In the genomic region with DNA sequence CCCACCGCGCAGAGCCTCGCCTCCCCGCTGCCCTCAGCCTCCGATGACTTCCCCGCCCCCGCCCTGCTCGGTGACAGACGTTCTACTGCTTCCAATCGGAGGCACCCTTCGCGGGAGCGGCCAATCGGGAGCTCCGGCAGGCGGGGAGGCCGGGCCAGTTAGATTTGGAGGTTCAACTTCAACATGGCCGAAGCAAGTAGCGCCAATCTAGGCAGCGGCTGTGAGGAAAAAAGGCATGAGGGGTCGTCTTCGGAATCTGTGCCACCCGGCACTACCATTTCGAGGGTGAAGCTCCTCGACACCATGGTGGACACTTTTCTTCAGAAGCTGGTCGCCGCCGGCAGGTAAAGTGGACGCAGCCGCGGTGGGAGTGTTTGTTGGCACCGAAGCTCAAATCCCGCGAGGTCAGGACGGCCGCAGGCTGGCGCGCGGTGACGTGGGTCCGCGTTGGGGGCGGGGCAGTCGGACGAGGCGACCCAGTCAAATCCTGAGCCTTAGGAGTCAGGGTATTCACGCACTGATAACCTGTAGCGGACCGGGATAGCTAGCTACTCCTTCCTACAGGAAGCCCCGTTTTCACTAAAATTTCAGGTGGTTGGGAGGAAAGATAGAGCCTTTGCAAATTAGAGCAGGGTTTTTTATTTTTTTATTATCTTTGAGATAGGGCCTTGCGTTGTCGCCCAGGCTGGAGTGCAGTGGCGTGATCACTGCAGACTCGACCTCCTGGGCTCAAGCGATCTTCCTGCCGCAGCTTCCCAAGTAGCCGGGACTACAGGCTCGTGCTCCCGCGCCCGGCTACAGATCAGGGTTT, we compare ENCODE assay signal across 1 cellular context.
A peak's percentile ranks its signal among the peaks of the same experiment; 100 is the strongest.
TF ChIP-seq lines count a peak whose summit lies in the region.

A gene with protein sequence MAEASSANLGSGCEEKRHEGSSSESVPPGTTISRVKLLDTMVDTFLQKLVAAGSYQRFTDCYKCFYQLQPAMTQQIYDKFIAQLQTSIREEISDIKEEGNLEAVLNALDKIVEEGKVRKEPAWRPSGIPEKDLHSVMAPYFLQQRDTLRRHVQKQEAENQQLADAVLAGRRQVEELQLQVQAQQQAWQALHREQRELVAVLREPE (plus strand): TSS at position 175 of the 811 bp plus-strand sequence. CDS start 9 bp downstream, at position 184.

TF ChIP-seq in HepG2, 621 proteins besides CTCF, POLR2A, EP300 and RAD21 (continued from another document and continues in another):
- TF ChIP-seq, protein P1, sequence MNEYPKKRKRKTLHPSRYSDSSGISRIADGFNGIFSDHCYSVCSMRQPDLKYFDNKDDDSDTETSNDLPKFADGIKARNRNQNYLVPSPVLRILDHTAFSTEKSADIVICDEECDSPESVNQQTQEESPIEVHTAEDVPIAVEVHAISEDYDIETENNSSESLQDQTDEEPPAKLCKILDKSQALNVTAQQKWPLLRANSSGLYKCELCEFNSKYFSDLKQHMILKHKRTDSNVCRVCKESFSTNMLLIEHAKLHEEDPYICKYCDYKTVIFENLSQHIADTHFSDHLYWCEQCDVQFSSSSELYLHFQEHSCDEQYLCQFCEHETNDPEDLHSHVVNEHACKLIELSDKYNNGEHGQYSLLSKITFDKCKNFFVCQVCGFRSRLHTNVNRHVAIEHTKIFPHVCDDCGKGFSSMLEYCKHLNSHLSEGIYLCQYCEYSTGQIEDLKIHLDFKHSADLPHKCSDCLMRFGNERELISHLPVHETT (CRISPR knock-in tag; conservative IDR thresholded peaks at IDR 0.05), result no peak; the same call in 1 of the 2 replicates
- TF ChIP-seq SYNCRIP (IDR thresholded peaks at IDR 0.05; ENCODE audit: insufficient read depth, low read depth, low read length) (no peak), FLYWCH1 (CRISPR knock-in tag; IDR thresholded peaks at IDR 0.05) (no peak), IRF2 (CRISPR knock-in tag; IDR thresholded peaks at IDR 0.05) (peak; percentile 49; the same call in 1 of the 2 replicates), ZNF629 (CRISPR knock-in tag; conservative IDR thresholded peaks at IDR 0.05) (no peak), ARNTL (CRISPR knock-in tag; IDR thresholded peaks at IDR 0.05) (peak; percentile 21; the same call in 1 of the 2 replicates), NR2F6 (IDR thresholded peaks at IDR 0.05) (0 out of 2 replicates have a peak, but pooled peaks have one; percentile 32), NR2F6 (CRISPR knock-in tag; IDR thresholded peaks at IDR 0.05) (peak; percentile 28; the same call in 1 of the 2 replicates), FOXP1 (IDR thresholded peaks at IDR 0.05) (no peak), FOXP1 (CRISPR knock-in tag; IDR thresholded peaks at IDR 0.05) (no peak), ZNF781 (CRISPR knock-in tag; IDR thresholded peaks at IDR 0.05; ENCODE audit: borderline replicate concordance, not compliant biosample characterization) (peak; percentile 73), TCF12 (IDR thresholded peaks at IDR 0.05) (no peak), TCF12 (CRISPR knock-in tag; IDR thresholded peaks at IDR 0.05) (no peak), ASH2L (IDR thresholded peaks at IDR 0.05; ENCODE audit: insufficient read length, low read depth, low read length) (peak; percentile 88), MBD4 (IDR thresholded peaks at IDR 0.05; ENCODE audit: borderline replicate concordance, low read length) (no peak), ZNF772 (CRISPR knock-in tag; IDR thresholded peaks at IDR 0.05) (peak; percentile 49; the same call in 1 of the 2 replicates), ZNF556 (CRISPR knock-in tag; IDR thresholded peaks at IDR 0.05; ENCODE audit: borderline replicate concordance) (no peak), FOSL2 (CRISPR knock-in tag; IDR thresholded peaks at IDR 0.05) (peak; percentile 16; the same call in 1 of the 2 replicates), ZNF432 (CRISPR knock-in tag; IDR thresholded peaks at IDR 0.05; ENCODE audit: borderline replicate concordance) (no peak), ZC3H4 (CRISPR knock-in tag; IDR thresholded peaks at IDR 0.05; ENCODE audit: borderline replicate concordance) (no peak; the same call in 1 of the 2 replicates), ZNF260 (CRISPR knock-in tag; IDR thresholded peaks at IDR 0.05; ENCODE audit: borderline replicate concordance, low read depth) (no peak), ZNF510 (CRISPR knock-in tag; IDR thresholded peaks at IDR 0.05; ENCODE audit: low read depth) (peak; percentile 61), ZMYM4 (CRISPR knock-in tag; IDR thresholded peaks at IDR 0.05) (peak; percentile 84; the same call in 1 of the 2 replicates), NR1H2 (CRISPR knock-in tag; IDR thresholded peaks at IDR 0.05; ENCODE audit: borderline replicate concordance, low read depth) (no peak), IKZF1 (IDR thresholded peaks at IDR 0.05) (no peak), CHD2 (IDR thresholded peaks at IDR 0.05; ENCODE audit: low read depth, low read length) (peak; percentile 94), RBM22 (optimal IDR thresholded peaks at IDR 0.05; ENCODE audit: low read length) (peak; percentile 93), ZNF501 (CRISPR knock-in tag; IDR thresholded peaks at IDR 0.05) (peak; percentile 98)
- TF ChIP-seq, protein P2, sequence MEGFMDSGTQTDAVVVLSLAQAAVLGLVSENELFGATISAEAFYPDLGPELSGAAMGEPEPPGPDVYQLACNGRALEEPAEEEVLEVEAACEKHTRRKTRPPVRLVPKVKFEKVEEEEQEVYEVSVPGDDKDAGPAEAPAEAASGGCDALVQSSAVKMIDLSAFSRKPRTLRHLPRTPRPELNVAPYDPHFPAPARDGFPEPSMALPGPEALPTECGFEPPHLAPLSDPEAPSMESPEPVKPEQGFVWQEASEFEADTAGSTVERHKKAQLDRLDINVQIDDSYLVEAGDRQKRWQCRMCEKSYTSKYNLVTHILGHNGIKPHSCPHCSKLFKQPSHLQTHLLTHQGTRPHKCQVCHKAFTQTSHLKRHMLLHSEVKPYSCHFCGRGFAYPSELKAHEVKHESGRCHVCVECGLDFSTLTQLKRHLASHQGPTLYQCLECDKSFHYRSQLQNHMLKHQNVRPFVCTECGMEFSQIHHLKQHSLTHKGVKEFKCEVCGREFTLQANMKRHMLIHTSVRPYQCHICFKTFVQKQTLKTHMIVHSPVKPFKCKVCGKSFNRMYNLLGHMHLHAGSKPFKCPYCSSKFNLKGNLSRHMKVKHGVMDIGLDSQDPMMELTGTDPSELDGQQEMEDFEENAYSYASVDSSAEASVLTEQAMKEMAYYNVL (CRISPR knock-in tag; IDR thresholded peaks at IDR 0.05; ENCODE audit: borderline replicate concordance), result no peak
- TF ChIP-seq, protein P3, sequence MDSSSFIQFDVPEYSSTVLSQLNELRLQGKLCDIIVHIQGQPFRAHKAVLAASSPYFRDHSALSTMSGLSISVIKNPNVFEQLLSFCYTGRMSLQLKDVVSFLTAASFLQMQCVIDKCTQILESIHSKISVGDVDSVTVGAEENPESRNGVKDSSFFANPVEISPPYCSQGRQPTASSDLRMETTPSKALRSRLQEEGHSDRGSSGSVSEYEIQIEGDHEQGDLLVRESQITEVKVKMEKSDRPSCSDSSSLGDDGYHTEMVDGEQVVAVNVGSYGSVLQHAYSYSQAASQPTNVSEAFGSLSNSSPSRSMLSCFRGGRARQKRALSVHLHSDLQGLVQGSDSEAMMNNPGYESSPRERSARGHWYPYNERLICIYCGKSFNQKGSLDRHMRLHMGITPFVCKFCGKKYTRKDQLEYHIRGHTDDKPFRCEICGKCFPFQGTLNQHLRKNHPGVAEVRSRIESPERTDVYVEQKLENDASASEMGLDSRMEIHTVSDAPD (CRISPR knock-in tag; IDR thresholded peaks at IDR 0.05), result no peak
- TF ChIP-seq, protein P4, sequence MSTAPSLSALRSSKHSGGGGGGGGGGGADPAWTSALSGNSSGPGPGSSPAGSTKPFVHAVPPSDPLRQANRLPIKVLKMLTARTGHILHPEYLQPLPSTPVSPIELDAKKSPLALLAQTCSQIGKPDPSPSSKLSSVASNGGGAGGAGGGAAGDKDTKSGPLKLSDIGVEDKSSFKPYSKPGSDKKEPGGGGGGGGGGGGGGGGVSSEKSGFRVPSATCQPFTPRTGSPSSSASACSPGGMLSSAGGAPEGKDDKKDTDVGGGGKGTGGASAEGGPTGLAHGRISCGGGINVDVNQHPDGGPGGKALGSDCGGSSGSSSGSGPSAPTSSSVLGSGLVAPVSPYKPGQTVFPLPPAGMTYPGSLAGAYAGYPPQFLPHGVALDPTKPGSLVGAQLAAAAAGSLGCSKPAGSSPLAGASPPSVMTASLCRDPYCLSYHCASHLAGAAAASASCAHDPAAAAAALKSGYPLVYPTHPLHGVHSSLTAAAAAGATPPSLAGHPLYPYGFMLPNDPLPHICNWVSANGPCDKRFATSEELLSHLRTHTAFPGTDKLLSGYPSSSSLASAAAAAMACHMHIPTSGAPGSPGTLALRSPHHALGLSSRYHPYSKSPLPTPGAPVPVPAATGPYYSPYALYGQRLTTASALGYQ (CRISPR knock-in tag; IDR thresholded peaks at IDR 0.05), result no peak
- TF ChIP-seq, protein P5, sequence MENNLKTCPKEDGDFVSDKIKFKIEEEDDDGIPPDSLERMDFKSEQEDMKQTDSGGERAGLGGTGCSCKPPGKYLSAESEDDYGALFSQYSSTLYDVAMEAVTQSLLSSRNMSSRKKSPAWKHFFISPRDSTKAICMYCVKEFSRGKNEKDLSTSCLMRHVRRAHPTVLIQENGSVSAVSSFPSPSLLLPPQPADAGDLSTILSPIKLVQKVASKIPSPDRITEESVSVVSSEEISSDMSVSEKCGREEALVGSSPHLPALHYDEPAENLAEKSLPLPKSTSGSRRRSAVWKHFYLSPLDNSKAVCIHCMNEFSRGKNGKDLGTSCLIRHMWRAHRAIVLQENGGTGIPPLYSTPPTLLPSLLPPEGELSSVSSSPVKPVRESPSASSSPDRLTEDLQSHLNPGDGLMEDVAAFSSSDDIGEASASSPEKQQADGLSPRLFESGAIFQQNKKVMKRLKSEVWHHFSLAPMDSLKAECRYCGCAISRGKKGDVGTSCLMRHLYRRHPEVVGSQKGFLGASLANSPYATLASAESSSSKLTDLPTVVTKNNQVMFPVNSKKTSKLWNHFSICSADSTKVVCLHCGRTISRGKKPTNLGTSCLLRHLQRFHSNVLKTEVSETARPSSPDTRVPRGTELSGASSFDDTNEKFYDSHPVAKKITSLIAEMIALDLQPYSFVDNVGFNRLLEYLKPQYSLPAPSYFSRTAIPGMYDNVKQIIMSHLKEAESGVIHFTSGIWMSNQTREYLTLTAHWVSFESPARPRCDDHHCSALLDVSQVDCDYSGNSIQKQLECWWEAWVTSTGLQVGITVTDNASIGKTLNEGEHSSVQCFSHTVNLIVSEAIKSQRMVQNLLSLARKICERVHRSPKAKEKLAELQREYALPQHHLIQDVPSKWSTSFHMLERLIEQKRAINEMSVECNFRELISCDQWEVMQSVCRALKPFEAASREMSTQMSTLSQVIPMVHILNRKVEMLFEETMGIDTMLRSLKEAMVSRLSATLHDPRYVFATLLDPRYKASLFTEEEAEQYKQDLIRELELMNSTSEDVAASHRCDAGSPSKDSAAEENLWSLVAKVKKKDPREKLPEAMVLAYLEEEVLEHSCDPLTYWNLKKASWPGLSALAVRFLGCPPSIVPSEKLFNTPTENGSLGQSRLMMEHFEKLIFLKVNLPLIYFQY (CRISPR knock-in tag; IDR thresholded peaks at IDR 0.05; ENCODE audit: borderline replicate concordance), result peak; percentile 55; the same call in 1 of the 2 replicates
- TF ChIP-seq, protein P6, sequence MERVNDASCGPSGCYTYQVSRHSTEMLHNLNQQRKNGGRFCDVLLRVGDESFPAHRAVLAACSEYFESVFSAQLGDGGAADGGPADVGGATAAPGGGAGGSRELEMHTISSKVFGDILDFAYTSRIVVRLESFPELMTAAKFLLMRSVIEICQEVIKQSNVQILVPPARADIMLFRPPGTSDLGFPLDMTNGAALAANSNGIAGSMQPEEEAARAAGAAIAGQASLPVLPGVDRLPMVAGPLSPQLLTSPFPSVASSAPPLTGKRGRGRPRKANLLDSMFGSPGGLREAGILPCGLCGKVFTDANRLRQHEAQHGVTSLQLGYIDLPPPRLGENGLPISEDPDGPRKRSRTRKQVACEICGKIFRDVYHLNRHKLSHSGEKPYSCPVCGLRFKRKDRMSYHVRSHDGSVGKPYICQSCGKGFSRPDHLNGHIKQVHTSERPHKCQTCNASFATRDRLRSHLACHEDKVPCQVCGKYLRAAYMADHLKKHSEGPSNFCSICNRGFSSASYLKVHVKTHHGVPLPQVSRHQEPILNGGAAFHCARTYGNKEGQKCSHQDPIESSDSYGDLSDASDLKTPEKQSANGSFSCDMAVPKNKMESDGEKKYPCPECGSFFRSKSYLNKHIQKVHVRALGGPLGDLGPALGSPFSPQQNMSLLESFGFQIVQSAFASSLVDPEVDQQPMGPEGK (CRISPR knock-in tag; IDR thresholded peaks at IDR 0.05), result peak; percentile 4; the same call in 1 of the 2 replicates
- TF ChIP-seq, protein P7, sequence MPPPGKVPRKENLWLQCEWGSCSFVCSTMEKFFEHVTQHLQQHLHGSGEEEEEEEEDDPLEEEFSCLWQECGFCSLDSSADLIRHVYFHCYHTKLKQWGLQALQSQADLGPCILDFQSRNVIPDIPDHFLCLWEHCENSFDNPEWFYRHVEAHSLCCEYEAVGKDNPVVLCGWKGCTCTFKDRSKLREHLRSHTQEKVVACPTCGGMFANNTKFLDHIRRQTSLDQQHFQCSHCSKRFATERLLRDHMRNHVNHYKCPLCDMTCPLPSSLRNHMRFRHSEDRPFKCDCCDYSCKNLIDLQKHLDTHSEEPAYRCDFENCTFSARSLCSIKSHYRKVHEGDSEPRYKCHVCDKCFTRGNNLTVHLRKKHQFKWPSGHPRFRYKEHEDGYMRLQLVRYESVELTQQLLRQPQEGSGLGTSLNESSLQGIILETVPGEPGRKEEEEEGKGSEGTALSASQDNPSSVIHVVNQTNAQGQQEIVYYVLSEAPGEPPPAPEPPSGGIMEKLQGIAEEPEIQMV (CRISPR knock-in tag; IDR thresholded peaks at IDR 0.05; ENCODE audit: low read depth), result peak; percentile 91; the same call in 1 of the 2 replicates
- TF ChIP-seq, protein P8, sequence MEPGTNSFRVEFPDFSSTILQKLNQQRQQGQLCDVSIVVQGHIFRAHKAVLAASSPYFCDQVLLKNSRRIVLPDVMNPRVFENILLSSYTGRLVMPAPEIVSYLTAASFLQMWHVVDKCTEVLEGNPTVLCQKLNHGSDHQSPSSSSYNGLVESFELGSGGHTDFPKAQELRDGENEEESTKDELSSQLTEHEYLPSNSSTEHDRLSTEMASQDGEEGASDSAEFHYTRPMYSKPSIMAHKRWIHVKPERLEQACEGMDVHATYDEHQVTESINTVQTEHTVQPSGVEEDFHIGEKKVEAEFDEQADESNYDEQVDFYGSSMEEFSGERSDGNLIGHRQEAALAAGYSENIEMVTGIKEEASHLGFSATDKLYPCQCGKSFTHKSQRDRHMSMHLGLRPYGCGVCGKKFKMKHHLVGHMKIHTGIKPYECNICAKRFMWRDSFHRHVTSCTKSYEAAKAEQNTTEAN (CRISPR knock-in tag; conservative IDR thresholded peaks at IDR 0.05), result 0 out of 2 replicates have a peak, but pooled peaks have one; percentile 33
- TF ChIP-seq, protein P9, sequence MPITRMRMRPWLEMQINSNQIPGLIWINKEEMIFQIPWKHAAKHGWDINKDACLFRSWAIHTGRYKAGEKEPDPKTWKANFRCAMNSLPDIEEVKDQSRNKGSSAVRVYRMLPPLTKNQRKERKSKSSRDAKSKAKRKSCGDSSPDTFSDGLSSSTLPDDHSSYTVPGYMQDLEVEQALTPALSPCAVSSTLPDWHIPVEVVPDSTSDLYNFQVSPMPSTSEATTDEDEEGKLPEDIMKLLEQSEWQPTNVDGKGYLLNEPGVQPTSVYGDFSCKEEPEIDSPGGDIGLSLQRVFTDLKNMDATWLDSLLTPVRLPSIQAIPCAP (CRISPR knock-in tag; IDR thresholded peaks at IDR 0.05; ENCODE audit: low read depth), result no peak
- TF ChIP-seq, protein P10, sequence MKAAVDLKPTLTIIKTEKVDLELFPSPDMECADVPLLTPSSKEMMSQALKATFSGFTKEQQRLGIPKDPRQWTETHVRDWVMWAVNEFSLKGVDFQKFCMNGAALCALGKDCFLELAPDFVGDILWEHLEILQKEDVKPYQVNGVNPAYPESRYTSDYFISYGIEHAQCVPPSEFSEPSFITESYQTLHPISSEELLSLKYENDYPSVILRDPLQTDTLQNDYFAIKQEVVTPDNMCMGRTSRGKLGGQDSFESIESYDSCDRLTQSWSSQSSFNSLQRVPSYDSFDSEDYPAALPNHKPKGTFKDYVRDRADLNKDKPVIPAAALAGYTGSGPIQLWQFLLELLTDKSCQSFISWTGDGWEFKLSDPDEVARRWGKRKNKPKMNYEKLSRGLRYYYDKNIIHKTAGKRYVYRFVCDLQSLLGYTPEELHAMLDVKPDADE (CRISPR knock-in tag; IDR thresholded peaks at IDR 0.05), result 0 out of 2 replicates have a peak, but pooled peaks have one; percentile 63
